5 cellular contexts compared by ENCODE assay signal in the genomic region with DNA sequence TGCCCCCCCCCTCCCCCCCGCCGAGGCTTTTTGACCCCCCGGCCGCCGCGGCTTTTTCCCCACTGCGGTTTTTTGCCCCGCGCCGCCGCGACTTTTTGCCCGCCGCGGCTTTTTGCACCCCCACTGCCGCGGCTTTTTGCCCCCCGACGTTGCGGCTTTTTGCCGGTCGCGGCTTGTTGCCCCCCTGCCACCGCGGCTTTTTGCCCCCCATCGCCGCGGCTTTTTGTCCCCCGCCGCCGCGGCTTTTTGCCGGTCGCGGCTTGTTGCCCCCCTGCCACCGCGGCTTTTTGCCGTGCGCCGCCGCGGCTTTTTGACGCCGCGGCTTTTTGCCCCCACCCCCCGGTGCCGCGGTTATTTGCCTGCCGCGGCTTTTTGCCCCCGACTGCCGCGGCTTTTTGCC.
DNase-seq lines count a peak whose midpoint lies in the region; ATAC-seq, FAIRE-seq and TF ChIP-seq lines count a peak whose summit lies in the region.
"Not testable (repeated sequence)": the region's sequence is repeated elsewhere in the genome, so short reads cannot be mapped to it uniquely, and the experiment has no call there.

No MANE protein-coding gene starts in this region.

- not testable (repeated sequence) for H4K20me1 ChIP-seq in BLaER1 treated with 17β-estradiol and CSF1 and Interleukin-3, amounts not matched to agents 10 nM and 100 nM; K562 (replicated peaks; ENCODE audit: control insufficient read depth, insufficient read depth, low read length)

- WGBS in A549 (ENCODE audit: missing lambda C conversion rate): 41% methylated on average over 8 of the region's 53 CpGs
- 40% methylated on average over 4 of the region's 53 CpGs for WGBS in K562 (ENCODE audit: insufficient coverage, low coverage, missing lambda C conversion rate)
- 24% methylated on average over 46 of the region's 53 CpGs for WGBS in right cardiac atrium

- TF ChIP-seq EP300 in A549 (IDR thresholded peaks at IDR 0.05); K562 (IDR thresholded peaks at IDR 0.05; ENCODE audit: low read length): not testable (repeated sequence)

- CTCF ChIA-PET in A549 (lab: Yijun Ruan, JAX); K562 (lab: Yijun Ruan, JAX; ENCODE audit: low intra/inter-chr PET ratio): not testable (repeated sequence)

- not testable (repeated sequence) for H3K79me2 ChIP-seq in K562 (ENCODE audit: control insufficient read depth, insufficient read depth, low read length)

- ATAC-seq in A549; K562; right cardiac atrium; thoracic aorta (ENCODE audit: insufficient number of reproducible peaks, low FRiP score, low read depth): not testable (repeated sequence)

- DNase-seq in A549 (ENCODE audit: low read depth in 1 of 2, low spot score in 1 of 2); K562 (ENCODE audit: extremely low read depth in 1 of 4, low spot score in 3 of 4); right cardiac atrium; thoracic aorta (ENCODE audit: low spot score): not testable (repeated sequence)

- not testable (repeated sequence) for BruUV-seq in K562 (replicated peaks; lab: Mats Ljungman, UMichigan)

- TF ChIP-seq CTCF in A549 (IDR thresholded peaks at IDR 0.05); K562 (IDR thresholded peaks at IDR 0.05 in 2 of 3, conservative IDR thresholded peaks at IDR 0.05 in 1 of 3; ENCODE audit: insufficient read depth in 2 of 3, low read depth in 1 of 3, low read length in 3 of 3); thoracic aorta (IDR thresholded peaks at IDR 0.05): not testable (repeated sequence)

- H3K4me3 ChIP-seq in A549: peak overlapping the region; percentile 29; the same call in 2 of the 3 replicates
- H3K4me3 ChIP-seq in BLaER1 treated with 17β-estradiol and CSF1 and Interleukin-3, amounts not matched to agents 10 nM and 100 nM: peak overlapping the region in 8 of 10 experiments; percentile 19 to 53 (median 39); a peak in 11 of 20 replicates
- H3K4me3 ChIP-seq in K562: peak overlapping the region; percentile 37
- peak overlapping the region; percentile 32 for H3K4me3 ChIP-seq in right cardiac atrium (ENCODE audit: low read length)
- H3K4me3 ChIP-seq in thoracic aorta: peak overlapping the region; percentile 53

- POLR2A ChIA-PET in A549 (lab: Yijun Ruan, JAX); K562 (lab: Yijun Ruan, JAX): not testable (repeated sequence)

- not testable (repeated sequence) for H3K4me1 ChIP-seq in A549; BLaER1 treated with 17β-estradiol and CSF1 and Interleukin-3, amounts not matched to agents 10 nM and 100 nM; K562 (replicated peaks in 1 of 2; ENCODE audit: control insufficient read depth in 2 of 2, insufficient read depth in 2 of 2, low read length in 2 of 2); right cardiac atrium (ENCODE audit: control insufficient read depth, insufficient read depth, low read length); thoracic aorta (ENCODE audit: control insufficient read depth in 1 of 2, low read depth in 2 of 2)

- H2AFZ ChIP-seq in K562 (ENCODE audit: low read depth, low read length): not testable (repeated sequence)

- H3K4me2 ChIP-seq in A549: peak overlapping the region; percentile 60
- H3K4me2 ChIP-seq in BLaER1 treated with 17β-estradiol and CSF1 and Interleukin-3, amounts not matched to agents 10 nM and 100 nM: peak overlapping the region in 3 of 11 experiments; percentile 21 to 33 (median 29); a peak in 4 of 22 replicates
- not testable (repeated sequence) for H3K4me2 ChIP-seq in K562 (ENCODE audit: insufficient read depth, low read length)

- not testable (repeated sequence) for TF ChIP-seq RAD21 in A549 (conservative IDR thresholded peaks at IDR 0.05 in 1 of 2, IDR thresholded peaks at IDR 0.05 in 1 of 2); K562 (CRISPR knock-in tag; conservative IDR thresholded peaks at IDR 0.05 in 1 of 2, IDR thresholded peaks at IDR 0.05 in 1 of 2)

- peaks cover 27 to 52% (median 35%) of the 10 kb centered on the region in 11 experiments for H3K27me3 ChIP-seq in BLaER1 treated with 17β-estradiol and CSF1 and Interleukin-3, amounts not matched to agents 10 nM and 100 nM
- H3K27me3 ChIP-seq in K562 (ENCODE audit: control insufficient read depth in 2 of 2, insufficient read depth in 2 of 2, low read length in 2 of 2); right cardiac atrium (ENCODE audit: control insufficient read depth, insufficient read depth); thoracic aorta (replicated peaks; ENCODE audit: insufficient read depth): not testable (repeated sequence)

- not testable (repeated sequence) for FAIRE-seq in A549 (lab: Jason Lieb, UNC); K562 (lab: Jason Lieb, UNC)

- not testable (repeated sequence) for H3K36me3 ChIP-seq in BLaER1 treated with 17β-estradiol and CSF1 and Interleukin-3, amounts not matched to agents 10 nM and 100 nM; K562 (ENCODE audit: control insufficient read depth, insufficient read depth, low read length); thoracic aorta

- not testable (repeated sequence) for H3K9ac ChIP-seq in BLaER1 treated with 17β-estradiol and CSF1 and Interleukin-3, amounts not matched to agents 10 nM and 100 nM; K562 (ENCODE audit: insufficient read depth in 1 of 2, low read depth in 2 of 2, low read length in 2 of 2)

- not testable (repeated sequence) for H3K9me1 ChIP-seq in K562 (ENCODE audit: control insufficient read depth, insufficient read depth, low read length)

- not testable (repeated sequence) for TF ChIP-seq POLR2A in A549 (IDR thresholded peaks at IDR 0.05; ENCODE audit: low read length); K562 (conservative IDR thresholded peaks at IDR 0.05)

- intact Hi-C loops in K562 (cut with micrococcal nuclease); right cardiac atrium (cut with DNase I): not testable (repeated sequence)

- H3K9me3 ChIP-seq in A549; BLaER1 treated with 17β-estradiol and CSF1 and Interleukin-3, amounts not matched to agents 10 nM and 100 nM (replicated peaks in 1 of 11); K562 (replicated peaks; ENCODE audit: control insufficient read depth, insufficient read depth, low read depth, low read length); right cardiac atrium (ENCODE audit: control insufficient read depth, low read length); thoracic aorta: not testable (repeated sequence)

- in situ Hi-C loops in K562 (cut with MboI): not testable (repeated sequence)

- not testable (repeated sequence) for H3K27ac ChIP-seq in A549; BLaER1 treated with 17β-estradiol and CSF1 and Interleukin-3, amounts not matched to agents 10 nM and 100 nM; K562 (ENCODE audit: extremely low read depth, low read depth, low read length); right cardiac atrium (ENCODE audit: low read length); thoracic aorta
